Comparison of ENCODE assay signal across 7 cellular contexts in genomic region chr19:16540948-16541347, GRCh38. TPM values are rescaled to one million over a fixed set of nuclear protein-coding genes. Genes with fewer than 3 reads are reported as not detected.
DNase-seq lines count a peak whose midpoint lies in the region; ATAC-seq and TF ChIP-seq lines count a peak whose summit lies in the region.

No MANE protein-coding gene starts in this region.

- H3K27ac Mint-ChIP-seq in activated T-helper 1 cell treated with anti-CD3 and anti-CD28 coated beads, Interleukin-12 subunit alpha, Interleukin-12 subunit beta, Interleukin-2, Interleukin-4 antibody, amounts not matched to agents 30 ng/mL and 10 ng/mL and 1 ng/mL, durations not matched to agents 14 hours and 24 hours and 36 hours = peak overlapping the region; percentile 32
- H3K27ac Mint-ChIP-seq in stimulated activated naive CD8-positive, alpha-beta T cell treated with anti-CD3 and anti-CD28 coated beads, Interleukin-15, amount 100 ng/mL, for 72 hours = peak overlapping the region; percentile 46 to 91

- H3K9me3 ChIP-seq in iPS-20b (ENCODE audit: insufficient read depth, low read depth, low read length) = no peaks in the 10 kb centered on the region

- peaks cover 6% of the 10 kb centered on the region for H3K4me1 ChIP-seq in iPS-20b (ENCODE audit: insufficient read depth, low read length)

- H3K27ac ChIP-seq in HL-60 (replicated peaks) (no peak overlapping the region; the same call in 1 of the 2 replicates), iPS-20b (ENCODE audit: low read length) (no peak overlapping the region)

- peak overlapping the region; percentile 92 for H3K9ac ChIP-seq in iPS-20b (ENCODE audit: low read depth, low read length)

- H3K27me3 Mint-ChIP-seq in activated T-helper 1 cell treated with anti-CD3 and anti-CD28 coated beads, Interleukin-12 subunit alpha, Interleukin-12 subunit beta, Interleukin-2, Interleukin-4 antibody, amounts not matched to agents 30 ng/mL and 10 ng/mL and 1 ng/mL, durations not matched to agents 14 hours and 24 hours and 36 hours (ENCODE audit: insufficient read depth) = no peaks in the 10 kb centered on the region
- H3K27me3 Mint-ChIP-seq in stimulated activated naive CD8-positive, alpha-beta T cell treated with anti-CD3 and anti-CD28 coated beads, Interleukin-15, amount 100 ng/mL, for 72 hours = no peaks in the 10 kb centered on the region

- peak overlapping the region; percentile 95 for H3K4me3 Mint-ChIP-seq in activated T-helper 1 cell treated with anti-CD3 and anti-CD28 coated beads, Interleukin-12 subunit alpha, Interleukin-12 subunit beta, Interleukin-2, Interleukin-4 antibody, amounts not matched to agents 30 ng/mL and 10 ng/mL and 1 ng/mL, durations not matched to agents 14 hours and 24 hours and 36 hours
- H3K4me3 Mint-ChIP-seq in stimulated activated naive CD8-positive, alpha-beta T cell treated with anti-CD3 and anti-CD28 coated beads, Interleukin-15, amount 100 ng/mL, for 72 hours = peak overlapping the region; percentile 91 to 95

- H3K36me3 ChIP-seq in iPS-20b (ENCODE audit: insufficient read depth, low read depth, low read length) = peaks cover 48% of the 10 kb centered on the region

- H3K4me1 Mint-ChIP-seq in activated T-helper 1 cell treated with anti-CD3 and anti-CD28 coated beads, Interleukin-12 subunit alpha, Interleukin-12 subunit beta, Interleukin-2, Interleukin-4 antibody, amounts not matched to agents 30 ng/mL and 10 ng/mL and 1 ng/mL, durations not matched to agents 14 hours and 24 hours and 36 hours (ENCODE audit: low read depth) = peaks cover 40% of the 10 kb centered on the region
- peaks cover 84% of the 10 kb centered on the region for H3K4me1 Mint-ChIP-seq in stimulated activated naive CD8-positive, alpha-beta T cell treated with anti-CD3 and anti-CD28 coated beads, Interleukin-15, amount 100 ng/mL, for 72 hours

- intact Hi-C loops in activated T-helper 1 cell treated with anti-CD3 and anti-CD28 coated beads, Interleukin-12 subunit alpha, Interleukin-12 subunit beta, Interleukin-2, Interleukin-4 antibody, amounts not matched to agents 30 ng/mL and 10 ng/mL and 1 ng/mL, durations not matched to agents 14 hours and 24 hours and 36 hours (cut with micrococcal nuclease) = loop anchor here (5.0 kb wide), 2 partner anchors 344 to 1414 kb away; partner anchors contain the start of gene AP1M1
- intact Hi-C loops in posterior cingulate gyrus (cut with DNase I) = loop anchor here (5.0 kb wide), 1 partner anchor 44 kb away; the partner anchor contains the start of genes C19orf44 and CALR3

- H3K9me3 Mint-ChIP-seq in activated T-helper 1 cell treated with anti-CD3 and anti-CD28 coated beads, Interleukin-12 subunit alpha, Interleukin-12 subunit beta, Interleukin-2, Interleukin-4 antibody, amounts not matched to agents 30 ng/mL and 10 ng/mL and 1 ng/mL, durations not matched to agents 14 hours and 24 hours and 36 hours = no peaks in the 10 kb centered on the region
- H3K9me3 Mint-ChIP-seq in stimulated activated naive CD8-positive, alpha-beta T cell treated with anti-CD3 and anti-CD28 coated beads, Interleukin-15, amount 100 ng/mL, for 72 hours = no peaks in the 10 kb centered on the region

- ATAC-seq in stimulated activated naive CD8-positive, alpha-beta T cell treated with anti-CD3 and anti-CD28 coated beads, Interleukin-15, amount 100 ng/mL, for 72 hours = no peak
- no peak for ATAC-seq in HG03097 (IDR thresholded peaks at IDR 0.05; ENCODE audit: low FRiP score, unreplicated experiment)

- no peak for TF ChIP-seq CTCF in HL-60 (IDR thresholded peaks at IDR 0.05; ENCODE audit: insufficient read depth, low read length)

- peaks cover 38% of the 10 kb centered on the region for H3K36me3 Mint-ChIP-seq in activated T-helper 1 cell treated with anti-CD3 and anti-CD28 coated beads, Interleukin-12 subunit alpha, Interleukin-12 subunit beta, Interleukin-2, Interleukin-4 antibody, amounts not matched to agents 30 ng/mL and 10 ng/mL and 1 ng/mL, durations not matched to agents 14 hours and 24 hours and 36 hours (ENCODE audit: low read depth)

- H3K4me3 ChIP-seq in HL-60 (replicated peaks; ENCODE audit: insufficient read depth, low read length) = peak overlapping the region; percentile 96
- peak overlapping the region; percentile 85 for H3K4me3 ChIP-seq in iPS-20b (ENCODE audit: low read length)

- H3K27me3 ChIP-seq in HL-60 (ENCODE audit: insufficient read depth, poor library complexity, severe bottlenecking) = no peaks in the 10 kb centered on the region
- no peaks in the 10 kb centered on the region for H3K27me3 ChIP-seq in iPS-20b (ENCODE audit: insufficient read depth, low read length)

- DNase-seq in HL-60 (ENCODE audit: low read depth in 1 of 2, low spot score in 1 of 2) (no peak), posterior cingulate gyrus (no peak), LoVo (ENCODE audit: low spot score) (no peak)
- DNase-seq in activated T-helper 1 cell treated with anti-CD3 and anti-CD28 coated beads, Interleukin-12 subunit alpha, Interleukin-12 subunit beta, Interleukin-2, Interleukin-4 antibody, amounts not matched to agents 30 ng/mL and 10 ng/mL and 1 ng/mL, durations not matched to agents 14 hours and 24 hours and 36 hours (ENCODE audit: low spot score) = no peak
- no peak for DNase-seq in stimulated activated naive CD8-positive, alpha-beta T cell treated with anti-CD3 and anti-CD28 coated beads, Interleukin-15, amount 100 ng/mL, for 72 hours

RNA-seq across cellular contexts. Expression of gene CHERP, which starts 1.3 kb away (rescaled TPM):
- total RNA-seq in activated T-helper 1 cell treated with anti-CD3 and anti-CD28 coated beads, Interleukin-12 subunit alpha, Interleukin-12 subunit beta, Interleukin-2, Interleukin-4 antibody, amounts not matched to agents 30 ng/mL and 10 ng/mL and 1 ng/mL, durations not matched to agents 14 hours and 24 hours and 36 hours = 84.3 and 92.0 TPM in 2 replicates

RNA-seq across cellular contexts. Expression of gene SLC35E1, which starts 31.3 kb away (rescaled TPM):
- 60.4 and 61.7 TPM in 2 replicates for total RNA-seq in activated T-helper 1 cell treated with anti-CD3 and anti-CD28 coated beads, Interleukin-12 subunit alpha, Interleukin-12 subunit beta, Interleukin-2, Interleukin-4 antibody, amounts not matched to agents 30 ng/mL and 10 ng/mL and 1 ng/mL, durations not matched to agents 14 hours and 24 hours and 36 hours

RNA-seq across cellular contexts. Expression of gene C19orf44, which starts 44.8 kb away (rescaled TPM):
- total RNA-seq in activated T-helper 1 cell treated with anti-CD3 and anti-CD28 coated beads, Interleukin-12 subunit alpha, Interleukin-12 subunit beta, Interleukin-2, Interleukin-4 antibody, amounts not matched to agents 30 ng/mL and 10 ng/mL and 1 ng/mL, durations not matched to agents 14 hours and 24 hours and 36 hours = 4.4 and 5.6 TPM in 2 replicates

RNA-seq across cellular contexts. Expression of gene CALR3, which starts 45.0 kb away (rescaled TPM):
- total RNA-seq in activated T-helper 1 cell treated with anti-CD3 and anti-CD28 coated beads, Interleukin-12 subunit alpha, Interleukin-12 subunit beta, Interleukin-2, Interleukin-4 antibody, amounts not matched to agents 30 ng/mL and 10 ng/mL and 1 ng/mL, durations not matched to agents 14 hours and 24 hours and 36 hours = not detected in 2 replicates
